17 cellular contexts compared by ENCODE assay signal in genomic region chr15:87623832-87624231, GRCh38.
A peak's percentile ranks its signal among the peaks of the same experiment; 100 is the strongest.
DNase-seq lines count a peak whose midpoint lies in the region; ATAC-seq and TF ChIP-seq lines count a peak whose summit lies in the region.
"Had no signal": no experiment of that assay in that cellular context is flagged by ENCODE, and none has a peak within 500 bp of the region (broad histone marks: within the 10 kb centered on the region; RNA-seq: fewer than 3 reads in every experiment).

No MANE protein-coding gene starts in this region.

- H3K36me3 ChIP-seq in DND-41 (ENCODE audit: insufficient read depth, low read length) (no peaks in the 10 kb centered on the region), PC-3 (ENCODE audit: low read depth, low read length) (no peaks in the 10 kb centered on the region)
- H3K36me3 ChIP-seq: adrenal gland, gastrocnemius medialis, thoracic aorta had no signal

- ATAC-seq in DND-41 (ENCODE audit: insufficient read depth, low read depth), result no peak
- no peak for ATAC-seq in PC-3
- no peak for ATAC-seq in GM19395 (IDR thresholded peaks at IDR 0.05; ENCODE audit: unreplicated experiment)
- ATAC-seq: gastrocnemius medialis; HCT116; HepG2; left colon; naive thymus-derived CD4-positive, alpha-beta T cell had no signal

- no peaks in the 10 kb centered on the region for H3K79me2 ChIP-seq in DND-41 (ENCODE audit: insufficient read depth, low read length)
- H3K79me2 ChIP-seq in PC-3 (ENCODE audit: low read length), result no peaks in the 10 kb centered on the region

- TF ChIP-seq POLR2A in erythroblast (IDR thresholded peaks at IDR 0.05; ENCODE audit: low read length), result no peak

- H3K9me2 ChIP-seq in PC-3 (replicated peaks; ENCODE audit: low read length), result no peaks in the 10 kb centered on the region

- H3K4me1 ChIP-seq in DND-41 (ENCODE audit: insufficient read depth, low read length) (no peaks in the 10 kb centered on the region), PC-3 (ENCODE audit: insufficient read depth, low read length) (no peaks in the 10 kb centered on the region)

- DNase-seq in DND-41 (no peak), H4 (ENCODE audit: low spot score) (peak; percentile 40), PC-3 (peak; percentile 10), erythroblast (lab: John Stamatoyannopoulos, UW) (peak; percentile 29 to 38), NCI-H2029 treated with DMSO at 0.1 percent for 48 hours (lab: John Stamatoyannopoulos, UW) (no peak), SHP77 treated with DMSO at 0.1 percent for 48 hours (lab: John Stamatoyannopoulos, UW) (no peak)
- DNase-seq: adrenal gland; COR-L47; gastrocnemius medialis; left colon; naive thymus-derived CD4-positive, alpha-beta T cell; NCI-H1694 treated with DMSO at 0.1 percent for 48 hours; T1000 had no signal

- H4K20me1 ChIP-seq in DND-41 (ENCODE audit: insufficient read depth, low read length) (no peaks in the 10 kb centered on the region), PC-3 (ENCODE audit: low read length) (no peaks in the 10 kb centered on the region)

- H3K9ac ChIP-seq in DND-41 (ENCODE audit: low read depth, low read length) (no peak overlapping the region), PC-3 (ENCODE audit: low read length) (no peak overlapping the region)

- H3K4me3 ChIP-seq in DND-41 (ENCODE audit: low read depth in 1 of 2, low read length in 2 of 2), result no peak overlapping the region
- no peak overlapping the region for H3K4me3 ChIP-seq in PC-3 (ENCODE audit: low read length)
- H3K4me3 ChIP-seq: adrenal gland, gastrocnemius medialis, thoracic aorta had no signal

- no peak overlapping the region for H3K27ac ChIP-seq in DND-41 (ENCODE audit: low read length)
- H3K27ac ChIP-seq in PC-3 (ENCODE audit: low read length), result no peak overlapping the region
- H3K27ac ChIP-seq: adrenal gland, gastrocnemius medialis, thoracic aorta had no signal

- H2AFZ ChIP-seq in DND-41 (ENCODE audit: low read depth, low read length) (no peak overlapping the region), PC-3 (ENCODE audit: low read length) (no peak overlapping the region)

- H3K9me3 ChIP-seq in DND-41 (ENCODE audit: insufficient read depth, low read length, severe bottlenecking) (no peaks in the 10 kb centered on the region), PC-3 (ENCODE audit: low read length) (peaks cover 3% of the 10 kb centered on the region; the same call in 1 of the 2 replicates)
- H3K9me3 ChIP-seq: adrenal gland, gastrocnemius medialis, thoracic aorta had no signal

- POLR2A ChIA-PET in PC-3 (lab: Charles Lee; ENCODE audit: unreplicated experiment), result no interaction called here

- peak; percentile 20 for TF ChIP-seq CTCF in DND-41 (IDR thresholded peaks at IDR 0.05; ENCODE audit: borderline replicate concordance, extremely low read depth, low read length, poor library complexity, severe bottlenecking)
- TF ChIP-seq CTCF in PC-3 (conservative IDR thresholded peaks at IDR 0.05; ENCODE audit: low read depth, low read length), result peak; percentile 38; the same call in 1 of the 2 replicates

- CTCF ChIA-PET in PC-3 (lab: Charles Lee), result no interaction called here

- H3K4me2 ChIP-seq in DND-41 (ENCODE audit: insufficient read depth, low read length) (no peak overlapping the region), PC-3 (ENCODE audit: low read length) (no peak overlapping the region)

- H3F3A ChIP-seq in PC-3 (ENCODE audit: low read length, unreplicated experiment), result no peaks in the 10 kb centered on the region

- H3K27me3 ChIP-seq in DND-41 (ENCODE audit: insufficient read depth, low read length, poor library complexity) (no peaks in the 10 kb centered on the region), PC-3 (ENCODE audit: low read length) (no peaks in the 10 kb centered on the region)
- H3K27me3 ChIP-seq: adrenal gland, gastrocnemius medialis had no signal

- no TSS peak for BruUV-seq in PC-3 (replicated peaks; lab: Mats Ljungman, UMichigan)

- intact Hi-C loops in PC-3 (cut with micrococcal nuclease), result no loop called here

Comparison
In these comparisons a context has a peak if more than half of its experiments do, and no peak if none do; other contexts are left out.
1. DNase-seq: peak in H4 (single experiment), PC-3 (single experiment) and erythroblast (2 of 2); none in DND-41 (single experiment), NCI-H2029 treated with DMSO at 0.1 percent for 48 hours (single experiment) and SHP77 treated with DMSO at 0.1 percent for 48 hours (single experiment).